In genomic region chr1:53982762-53983101, GRCh38 we compare ENCODE assay signal across 10 cellular contexts. TPM values are rescaled to one million over a fixed set of nuclear protein-coding genes. Genes with fewer than 3 reads are reported as not detected.
A peak's percentile ranks its signal among the peaks of the same experiment; 100 is the strongest.
DNase-seq lines count a peak whose midpoint lies in the region; ATAC-seq and TF ChIP-seq lines count a peak whose summit lies in the region.
"Had no signal": no experiment of that assay in that cellular context is flagged by ENCODE, and none has a peak within 500 bp of the region (broad histone marks: within the 10 kb centered on the region; RNA-seq: fewer than 3 reads in every experiment).

No MANE protein-coding gene starts in this region.

- POLR2A ChIA-PET in activated CD4-positive, alpha-beta T cell treated with anti-CD3 and anti-CD28 coated beads, Interleukin-2, amount 10 ng/mL, durations not matched to agents 7 days and 5 days (lab: Charles Lee), result no interaction called here

- H2AFZ ChIP-seq in ACC112 (ENCODE audit: low read length, unreplicated experiment) (peak overlapping the region; percentile 94), osteoblast (ENCODE audit: low read length) (peak overlapping the region; percentile 98)

- H3K4me1 Mint-ChIP-seq in T-helper 17 cell, result peaks cover 22% of the 10 kb centered on the region
- peaks cover 15% of the 10 kb centered on the region for H3K4me1 Mint-ChIP-seq in activated CD4-positive, alpha-beta T cell treated with anti-CD3 and anti-CD28 coated beads, Interleukin-2, amount 10 ng/mL, durations not matched to agents 7 days and 5 days

- no peaks in the 10 kb centered on the region for H3K36me3 ChIP-seq in ACC112 (ENCODE audit: insufficient read depth, low read length)
- H3K36me3 ChIP-seq in osteoblast (ENCODE audit: insufficient read depth, low read length), result no peaks in the 10 kb centered on the region

- CTCF ChIA-PET in activated CD4-positive, alpha-beta T cell treated with anti-CD3 and anti-CD28 coated beads, Interleukin-2, amount 10 ng/mL, durations not matched to agents 7 days and 5 days (lab: Charles Lee), result no interaction called here

- ATAC-seq in T-helper 17 cell (no peak), GM19463 (IDR thresholded peaks at IDR 0.05; ENCODE audit: unreplicated experiment) (no peak), GM18519 (IDR thresholded peaks at IDR 0.05; ENCODE audit: low FRiP score, unreplicated experiment) (no peak)

- DNase-seq in T-helper 17 cell (no peak), fibroblast of the aortic adventitia (ENCODE audit: low read depth) (no peak), osteoblast (ENCODE audit: insufficient read length, low spot score, missing footprints) (no peak), NCI-H2107 (lab: John Stamatoyannopoulos, UW) (no peak)
- no peak for DNase-seq in activated CD4-positive, alpha-beta T cell treated with anti-CD3 and anti-CD28 coated beads, Interleukin-2, amount 10 ng/mL, durations not matched to agents 7 days and 5 days
- DNase-seq: activated naive CD8-positive, alpha-beta T cell treated with anti-CD3 and anti-CD28 coated beads, Interleukin-2, amount 10 ng/mL, durations not matched to agents 7 days and 5 days; hippocampal formation had no signal

- peak overlapping the region; percentile 89 for H3K4me2 ChIP-seq in osteoblast (ENCODE audit: insufficient read depth, low read length)

- no peak overlapping the region for H3K4me3 Mint-ChIP-seq in T-helper 17 cell
- H3K4me3 Mint-ChIP-seq in activated CD4-positive, alpha-beta T cell treated with anti-CD3 and anti-CD28 coated beads, Interleukin-2, amount 10 ng/mL, durations not matched to agents 7 days and 5 days, result no peak overlapping the region
- H3K4me3 Mint-ChIP-seq: activated naive CD8-positive, alpha-beta T cell treated with anti-CD3 and anti-CD28 coated beads, Interleukin-2, amount 10 ng/mL, durations not matched to agents 7 days and 5 days had no signal

- H3K9me3 ChIP-seq in T-helper 17 cell (ENCODE audit: control insufficient read depth, low read length, poor library complexity, severe bottlenecking) (no peaks in the 10 kb centered on the region), osteoblast (ENCODE audit: low read depth, low read length) (no peaks in the 10 kb centered on the region)

- H3K79me2 ChIP-seq in ACC112 (ENCODE audit: control insufficient read depth, insufficient read depth, low read length, unreplicated experiment) (no peaks in the 10 kb centered on the region), osteoblast (ENCODE audit: insufficient read depth, low read length) (no peaks in the 10 kb centered on the region)

- H3K4me1 ChIP-seq in ACC112 (ENCODE audit: control insufficient read depth, insufficient read depth, low read length, unreplicated experiment) (peaks cover 10% of the 10 kb centered on the region), osteoblast (ENCODE audit: insufficient read depth, low read length) (peaks cover 8% of the 10 kb centered on the region)

- peak overlapping the region; percentile 27 for H3K27ac Mint-ChIP-seq in T-helper 17 cell
- no peak overlapping the region for H3K27ac Mint-ChIP-seq in activated CD4-positive, alpha-beta T cell treated with anti-CD3 and anti-CD28 coated beads, Interleukin-2, amount 10 ng/mL, durations not matched to agents 7 days and 5 days
- H3K27ac Mint-ChIP-seq: activated naive CD8-positive, alpha-beta T cell treated with anti-CD3 and anti-CD28 coated beads, Interleukin-2, amount 10 ng/mL, durations not matched to agents 7 days and 5 days had no signal

- H3K27me3 ChIP-seq in ACC112 (ENCODE audit: insufficient read depth, low read length), result no peaks in the 10 kb centered on the region
- no peaks in the 10 kb centered on the region for H3K27me3 ChIP-seq in osteoblast (ENCODE audit: insufficient read depth, low read length)

- H3K4me3 ChIP-seq in ACC112 (ENCODE audit: low read depth, low read length), result peak overlapping the region; percentile 68
- H3K4me3 ChIP-seq in fibroblast of the aortic adventitia (ENCODE audit: low read depth, low read length), result peak overlapping the region; percentile 31
- H3K4me3 ChIP-seq in osteoblast (ENCODE audit: insufficient read depth, low read length), result peak overlapping the region; percentile 72

- H3K27me3 Mint-ChIP-seq in T-helper 17 cell, result peaks cover 17% of the 10 kb centered on the region
- H3K27me3 Mint-ChIP-seq in activated CD4-positive, alpha-beta T cell treated with anti-CD3 and anti-CD28 coated beads, Interleukin-2, amount 10 ng/mL, durations not matched to agents 7 days and 5 days, result peaks cover 1% of the 10 kb centered on the region

- H3K9me3 Mint-ChIP-seq in activated CD4-positive, alpha-beta T cell treated with anti-CD3 and anti-CD28 coated beads, Interleukin-2, amount 10 ng/mL, durations not matched to agents 7 days and 5 days, result no peaks in the 10 kb centered on the region
- H3K9me3 Mint-ChIP-seq: activated naive CD8-positive, alpha-beta T cell treated with anti-CD3 and anti-CD28 coated beads, Interleukin-2, amount 10 ng/mL, durations not matched to agents 7 days and 5 days had no signal

- H3K36me3 Mint-ChIP-seq in T-helper 17 cell (ENCODE audit: low read depth), result peaks cover 5% of the 10 kb centered on the region
- no peaks in the 10 kb centered on the region for H3K36me3 Mint-ChIP-seq in activated CD4-positive, alpha-beta T cell treated with anti-CD3 and anti-CD28 coated beads, Interleukin-2, amount 10 ng/mL, durations not matched to agents 7 days and 5 days (ENCODE audit: low read depth)
- H3K36me3 Mint-ChIP-seq: activated naive CD8-positive, alpha-beta T cell treated with anti-CD3 and anti-CD28 coated beads, Interleukin-2, amount 10 ng/mL, durations not matched to agents 7 days and 5 days had no signal

- H4K20me1 ChIP-seq in osteoblast (ENCODE audit: insufficient read depth, low read length), result no peaks in the 10 kb centered on the region

- H3K27ac ChIP-seq in ACC112 (ENCODE audit: low read depth, low read length), result no peak overlapping the region
- H3K27ac ChIP-seq in osteoblast (ENCODE audit: low read depth, low read length), result peak overlapping the region; percentile 30

- no peak for TF ChIP-seq CTCF in fibroblast of the aortic adventitia (IDR thresholded peaks at IDR 0.05; ENCODE audit: insufficient read depth, low read length)
- no peak for TF ChIP-seq CTCF in osteoblast (IDR thresholded peaks at IDR 0.05; ENCODE audit: extremely low read depth, low read depth, low read length)

RNA-seq across cellular contexts. Expression of gene LDLRAD1, which starts 35.3 kb away (rescaled TPM):
- total RNA-seq in T-helper 17 cell (not detected), fibroblast of the aortic adventitia (ENCODE audit: low replicate concordance) (not detected in 2 replicates), osteoblast (not detected in 2 replicates)
- total RNA-seq in activated CD4-positive, alpha-beta T cell treated with anti-CD3 and anti-CD28 coated beads, Interleukin-2, amount 10 ng/mL, durations not matched to agents 7 days and 5 days, result not detected
- total RNA-seq: activated naive CD8-positive, alpha-beta T cell treated with anti-CD3 and anti-CD28 coated beads, Interleukin-2, amount 10 ng/mL, durations not matched to agents 7 days and 5 days had no signal

RNA-seq across cellular contexts. Expression of gene LRRC42, which starts 36.6 kb away (rescaled TPM):
- total RNA-seq in T-helper 17 cell (1 to 10 TPM; 5.8 to 7.4 TPM), fibroblast of the aortic adventitia (ENCODE audit: low replicate concordance) (41.9 and 59.4 TPM in 2 replicates), osteoblast (38.7 and 43.9 TPM in 2 replicates)
- total RNA-seq in activated CD4-positive, alpha-beta T cell treated with anti-CD3 and anti-CD28 coated beads, Interleukin-2, amount 10 ng/mL, durations not matched to agents 7 days and 5 days, result 10 to 100 TPM; 19.5 to 19.9 TPM

RNA-seq across cellular contexts. Expression of gene IFT25, which starts 37.2 kb away (rescaled TPM):
- 10 to 100 TPM; 17.3 to 23.7 TPM for total RNA-seq in T-helper 17 cell
- 20.8 and 53.4 TPM in 2 replicates for total RNA-seq in fibroblast of the aortic adventitia (ENCODE audit: low replicate concordance)
- total RNA-seq in osteoblast, result 21.7 and 22.7 TPM in 2 replicates
- 10 to 100 TPM; 71.8 to 74.3 TPM for total RNA-seq in activated CD4-positive, alpha-beta T cell treated with anti-CD3 and anti-CD28 coated beads, Interleukin-2, amount 10 ng/mL, durations not matched to agents 7 days and 5 days
